16 cellular contexts compared by ENCODE assay signal in the genomic region with DNA sequence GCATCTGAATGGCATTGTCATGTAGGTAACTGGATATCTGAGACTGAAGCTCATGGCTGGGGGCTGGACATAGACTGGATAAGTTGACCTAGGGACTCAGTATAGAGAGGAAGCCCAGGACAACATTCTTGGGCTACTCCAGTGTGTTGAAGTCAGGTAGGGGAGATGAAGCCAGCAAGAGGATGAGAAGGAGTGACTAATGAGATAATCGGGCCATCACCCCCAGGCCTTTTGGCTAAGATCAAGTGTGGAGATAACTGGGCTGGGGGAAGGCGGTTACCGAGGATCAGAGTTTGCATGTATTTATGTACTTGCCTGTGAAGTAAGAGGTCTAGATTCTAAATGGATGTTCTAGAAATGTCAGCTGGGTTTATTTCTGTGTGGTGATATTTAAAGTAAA.
DNase-seq lines count a peak whose midpoint lies in the region; ATAC-seq and TF ChIP-seq lines count a peak whose summit lies in the region.
"Had no signal": no experiment of that assay in that cellular context is flagged by ENCODE, and none has a peak within 500 bp of the region (broad histone marks: within the 10 kb centered on the region; RNA-seq: fewer than 3 reads in every experiment).

No MANE protein-coding gene starts in this region.

- H3K27ac Mint-ChIP-seq in MCF 10A (ENCODE audit: low read depth, unreplicated experiment): no peak overlapping the region
- peak overlapping the region; percentile 15 for H3K27ac Mint-ChIP-seq in osteocyte (ENCODE audit: unreplicated experiment)
- H3K27ac Mint-ChIP-seq: CD4-positive, alpha-beta T cell; H9 had no signal

- H3K9ac ChIP-seq in mammary epithelial cell (ENCODE audit: insufficient read depth, low read length) (no peak overlapping the region), IMR-90 (ENCODE audit: low read depth, low read length) (no peak overlapping the region)

- POLR2A ChIA-PET in MCF 10A (lab: Yijun Ruan, JAX) (no interaction called here), IMR-90 (lab: Charles Lee; ENCODE audit: unreplicated experiment) (no interaction called here)

- H3K4me3 Mint-ChIP-seq in MCF 10A (ENCODE audit: unreplicated experiment) (no peak overlapping the region), osteocyte (ENCODE audit: unreplicated experiment) (no peak overlapping the region)
- H3K4me3 Mint-ChIP-seq: CD4-positive, alpha-beta T cell; H9 had no signal

- H2BK15ac ChIP-seq in IMR-90 (ENCODE audit: low read depth, low read length): peak overlapping the region; percentile 38; the same call in 2 of the 3 replicates

- no peak overlapping the region for H3K56ac ChIP-seq in IMR-90 (ENCODE audit: extremely low read depth, insufficient read depth, low read length)

- TF ChIP-seq EP300 in esophagus muscularis mucosa (IDR thresholded peaks at IDR 0.05): no peak

- H4K5ac ChIP-seq in IMR-90 (ENCODE audit: low read depth, low read length): no peak overlapping the region

- 0 out of 2 replicates have a peak overlapping the region, but pooled peaks have one; percentile 15 for H3K14ac ChIP-seq in IMR-90 (replicated peaks; ENCODE audit: low read depth, low read length)

- H2AK9ac ChIP-seq in IMR-90 (replicated peaks; ENCODE audit: low read depth, low read length, poor library complexity): no peak overlapping the region

- intact Hi-C loops in MCF 10A (cut with micrococcal nuclease) (no loop called here), mammary epithelial cell (cut with micrococcal nuclease) (no loop called here), IMR-90 (cut with micrococcal nuclease) (no loop called here), esophagus muscularis mucosa (cut with DNase I) (no loop called here)

- 0 out of 2 replicates have a peak, but pooled peaks cover 4% of the 10 kb centered on the region for H3K9me1 ChIP-seq in IMR-90 (ENCODE audit: insufficient read depth, low read length)

- H3K27me3 ChIP-seq in mammary epithelial cell (ENCODE audit: insufficient read depth, low read length): no peaks in the 10 kb centered on the region
- no peaks in the 10 kb centered on the region for H3K27me3 ChIP-seq in IMR-90 (ENCODE audit: control insufficient read depth, insufficient read depth, low read length)
- H3K27me3 ChIP-seq in esophagus muscularis mucosa: no peaks in the 10 kb centered on the region

- H3K23ac ChIP-seq in IMR-90 (ENCODE audit: low read depth, low read length): no peak overlapping the region

- H2BK120ac ChIP-seq in IMR-90 (ENCODE audit: low read depth, low read length): peak overlapping the region; percentile 73

- dilution Hi-C loops in mammary epithelial cell (cut with HindIII; ENCODE audit: low sequenced_read_pairs) (no loop called here), IMR-90 (cut with HindIII; ENCODE audit: low sequenced_read_pairs, unreplicated experiment) (no loop called here)

- peak overlapping the region in 1 of 2 experiments; percentile 22; a peak in 1 of 4 replicates for H4K8ac ChIP-seq in IMR-90 (ENCODE audit: low read depth in 2 of 2, low read length in 2 of 2)

- H2BK20ac ChIP-seq in IMR-90 (ENCODE audit: low read depth, low read length): peak overlapping the region; percentile 76; the same call in 1 of the 2 replicates

- no peak for ATAC-seq in IMR-90 (ENCODE audit: low read depth)
- no peak for ATAC-seq in GM19023 (IDR thresholded peaks at IDR 0.05; ENCODE audit: unreplicated experiment)
- ATAC-seq in GM18505 (IDR thresholded peaks at IDR 0.05; ENCODE audit: unreplicated experiment): no peak
- ATAC-seq: A549, K562 had no signal

- H3K4me1 Mint-ChIP-seq in MCF 10A (ENCODE audit: insufficient read depth, unreplicated experiment) (no peaks in the 10 kb centered on the region), osteocyte (ENCODE audit: unreplicated experiment) (peaks cover 22% of the 10 kb centered on the region)
- H3K4me1 Mint-ChIP-seq: H9 had no signal

- H3K36me3 Mint-ChIP-seq in MCF 10A (ENCODE audit: insufficient read depth, unreplicated experiment) (no peaks in the 10 kb centered on the region), osteocyte (ENCODE audit: unreplicated experiment) (peaks cover 10% of the 10 kb centered on the region)

- no peak for TF ChIP-seq RAD21 in IMR-90 (IDR thresholded peaks at IDR 0.05; ENCODE audit: low read length)

- H3K36me3 ChIP-seq in mammary epithelial cell (ENCODE audit: insufficient read depth, low read length) (no peaks in the 10 kb centered on the region), IMR-90 (ENCODE audit: control insufficient read depth, insufficient read depth, low read length) (no peaks in the 10 kb centered on the region), esophagus muscularis mucosa (no peaks in the 10 kb centered on the region)

- H3K79me1 ChIP-seq in IMR-90 (ENCODE audit: low read depth in 1 of 2, low read length in 2 of 2): no peaks in the 10 kb centered on the region

- 39% methylated on average over 3 of the region's 3 CpGs for WGBS in mammary epithelial cell (ENCODE audit: low coverage, missing lambda C conversion rate)
- WGBS in IMR-90 (ENCODE audit: extremely low coverage in 2 of 2, insufficient read length in 1 of 2), 2 experiments: no CpG with 5 or more reads among the region's 3 CpGs
- 87% methylated on average over 3 of the region's 3 CpGs for WGBS in esophagus muscularis mucosa

- no peak overlapping the region for H3K4me3 ChIP-seq in mammary epithelial cell (replicated peaks in 1 of 3; ENCODE audit: insufficient read depth in 1 of 3, low read depth in 2 of 3, low read length in 3 of 3)
- H3K4me3 ChIP-seq in IMR-90 (ENCODE audit: insufficient read depth, low read depth, low read length): no peak overlapping the region
- H3K4me3 ChIP-seq in esophagus muscularis mucosa: no peak overlapping the region
- H3K4me3 ChIP-seq: A549, K562 had no signal

- no peak overlapping the region for H2BK5ac ChIP-seq in IMR-90 (ENCODE audit: low read depth, low read length, poor library complexity, severe bottlenecking)

- H3K9me3 ChIP-seq in mammary epithelial cell (replicated peaks; ENCODE audit: insufficient read depth, low read length) (peaks cover 2% of the 10 kb centered on the region), IMR-90 (ENCODE audit: control insufficient read depth, insufficient read depth, low read length) (peaks cover 8% of the 10 kb centered on the region), esophagus muscularis mucosa (peaks cover 0 to 19% (median 4%) of the 10 kb centered on the region in 4 donors)

- CTCF ChIA-PET in MCF 10A (lab: Yijun Ruan, JAX) (interaction anchor here (1.3 to 1.4 kb wide), 2 partner anchors 17 to 19 kb away, joined by 3 read pairs; no protein-coding TSS in a partner anchor), mammary epithelial cell (lab: Charles Lee; ENCODE audit: low non-redundant PET) (no interaction called here), IMR-90 (lab: Yijun Ruan, JAX) (no interaction called here)

- H3K4me2 ChIP-seq in mammary epithelial cell (ENCODE audit: insufficient read depth, low read depth, low read length) (no peak overlapping the region), IMR-90 (ENCODE audit: low read depth, low read length) (no peak overlapping the region)
- H3K4me2 ChIP-seq: A549 had no signal

- H2AFZ ChIP-seq in mammary epithelial cell (ENCODE audit: low read depth, low read length): no peak overlapping the region
- peak overlapping the region; percentile 44 for H2AFZ ChIP-seq in IMR-90 (replicated peaks; ENCODE audit: low read length, poor library complexity)

- TF ChIP-seq CTCF in MCF 10A (IDR thresholded peaks at IDR 0.05; ENCODE audit: unreplicated experiment) (no peak), mammary epithelial cell (conservative IDR thresholded peaks at IDR 0.05 in 1 of 2, IDR thresholded peaks at IDR 0.05 in 1 of 2; ENCODE audit: extremely low read depth in 1 of 2, insufficient read depth in 1 of 2, low read depth in 1 of 2, low read length in 2 of 2) (no peak), IMR-90 (conservative IDR thresholded peaks at IDR 0.05; ENCODE audit: low read depth, low read length) (no peak), esophagus muscularis mucosa (IDR thresholded peaks at IDR 0.05) (no peak), osteocyte (IDR thresholded peaks at IDR 0.05) (no peak)

- H4K91ac ChIP-seq in IMR-90 (ENCODE audit: insufficient read depth, low read depth, low read length): peak overlapping the region; percentile 12; the same call in 1 of the 2 replicates

- H4K20me1 ChIP-seq in mammary epithelial cell (ENCODE audit: insufficient read depth, low read length) (no peaks in the 10 kb centered on the region), IMR-90 (ENCODE audit: insufficient read depth, low read length) (no peaks in the 10 kb centered on the region)

- no peak overlapping the region for H2AK5ac ChIP-seq in IMR-90 (ENCODE audit: low read depth, low read length)

- DNase-seq in MCF 10A (ENCODE audit: unreplicated experiment) (peak; percentile 16), mammary epithelial cell (no peak), IMR-90 (no peak), esophagus muscularis mucosa (ENCODE audit: extremely low spot score) (peak; percentile 66), osteocyte (ENCODE audit: extremely low spot score, unreplicated experiment) (no peak), SKM-1 treated with dmso at 0.1 percent for 144 hours (lab: John Stamatoyannopoulos, UW; ENCODE audit: unreplicated experiment) (no peak)
- DNase-seq: AML-193; Caco-2; CD4-positive, alpha-beta T cell; H9 had no signal

- in situ Hi-C loops in mammary epithelial cell (cut with MboI; ENCODE audit: low sequenced_read_pairs in 2 of 2) (loop anchor here in 1 of 2 donors (25.0 kb wide), 1 partner anchor 592 kb away; no protein-coding TSS in a partner anchor), IMR-90 (cut with MboI; ENCODE audit: low sequenced_read_pairs) (no loop called here)

- no peak overlapping the region for H3K27ac ChIP-seq in mammary epithelial cell (ENCODE audit: insufficient read depth, low read depth, low read length)
- H3K27ac ChIP-seq in IMR-90 (ENCODE audit: insufficient read depth, low read length): no peak overlapping the region
- H3K27ac ChIP-seq in esophagus muscularis mucosa (replicated peaks in 1 of 4): no peak overlapping the region
- H3K27ac ChIP-seq: 22Rv1, A549, C4-2B had no signal

- no peak overlapping the region for H3K18ac ChIP-seq in IMR-90 (ENCODE audit: low read depth, low read length)

- H3K79me2 ChIP-seq in mammary epithelial cell (ENCODE audit: insufficient read depth, low read length): no peaks in the 10 kb centered on the region

- TF ChIP-seq POLR2A in IMR-90 (IDR thresholded peaks at IDR 0.05; ENCODE audit: low read depth, low read length): no peak
- no peak for TF ChIP-seq POLR2A in esophagus muscularis mucosa (IDR thresholded peaks at IDR 0.05; ENCODE audit: low read depth)
- TF ChIP-seq POLR2A in GM18505 (IDR thresholded peaks at IDR 0.05; ENCODE audit: borderline replicate concordance, extremely low read depth, insufficient read depth, insufficient read length): no peak

- H3K4ac ChIP-seq in IMR-90 (ENCODE audit: low read depth, low read length): peak overlapping the region; percentile 38; the same call in 1 of the 2 replicates

- no peaks in the 10 kb centered on the region for H3K4me1 ChIP-seq in mammary epithelial cell (ENCODE audit: insufficient read depth, low read length)
- H3K4me1 ChIP-seq in IMR-90 (ENCODE audit: control insufficient read depth, insufficient read depth, low read length): peaks cover 6% of the 10 kb centered on the region
- no peaks in the 10 kb centered on the region for H3K4me1 ChIP-seq in esophagus muscularis mucosa
- H3K4me1 ChIP-seq: A549, Caco-2 had no signal

- H3K27me3 Mint-ChIP-seq in MCF 10A (ENCODE audit: insufficient read depth, unreplicated experiment) (no peaks in the 10 kb centered on the region), osteocyte (ENCODE audit: unreplicated experiment) (no peaks in the 10 kb centered on the region)

- BruUV-seq in MCF 10A (replicated peaks; lab: Mats Ljungman, UMichigan): no TSS peak
- no TSS peak for BruUV-seq in mammary epithelial cell (replicated peaks; lab: Mats Ljungman, UMichigan)
- BruUV-seq in IMR-90 (replicated peaks; lab: Mats Ljungman, UMichigan): no TSS peak

- H3K9me3 Mint-ChIP-seq in MCF 10A (ENCODE audit: unreplicated experiment): no peaks in the 10 kb centered on the region
- H3K9me3 Mint-ChIP-seq in osteocyte (ENCODE audit: unreplicated experiment): peaks cover 20% of the 10 kb centered on the region

Comparison
In these comparisons a context has a peak if more than half of its experiments do, and no peak if none do; other contexts are left out.
1. DNase-seq: peak in MCF 10A (single experiment) and esophagus muscularis mucosa (single experiment); none in mammary epithelial cell (single experiment), IMR-90 (single experiment), osteocyte (single experiment) and SKM-1 treated with dmso at 0.1 percent for 144 hours (single experiment).